ENCODE assay signal across 2 cellular contexts in genomic region chr17:44527102-44527501, GRCh38.
TF ChIP-seq lines count a peak whose summit lies in the region.

No MANE protein-coding gene starts in this region.

TF ChIP-seq in SK-N-SH treated with all-trans-retinoic acid at 6 μM for 48 hours, 23 proteins besides CTCF, POLR2A, EP300 and RAD21:
- TF ChIP-seq POU6F1 (CRISPR knock-in tag; IDR thresholded peaks at IDR 0.05; ENCODE audit: borderline replicate concordance, low read depth) (no peak), ARNTL (CRISPR knock-in tag; IDR thresholded peaks at IDR 0.05; ENCODE audit: borderline replicate concordance, low read depth) (no peak), ZNF565 (CRISPR knock-in tag; conservative IDR thresholded peaks at IDR 0.05; ENCODE audit: low read depth) (no peak), TSHZ2 (CRISPR knock-in tag; IDR thresholded peaks at IDR 0.05) (no peak), ZNF70 (CRISPR knock-in tag; IDR thresholded peaks at IDR 0.05) (no peak), TOX (CRISPR knock-in tag; IDR thresholded peaks at IDR 0.05; ENCODE audit: borderline replicate concordance) (no peak), ZNF8 (CRISPR knock-in tag; IDR thresholded peaks at IDR 0.05) (peak; percentile 99), ISL1 (CRISPR knock-in tag; IDR thresholded peaks at IDR 0.05) (no peak)

TF ChIP-seq in H1, 55 proteins besides CTCF, POLR2A, EP300 and RAD21:
- no peak for TF ChIP-seq MAX (IDR thresholded peaks at IDR 0.05)
- no peak for TF ChIP-seq SP4 (IDR thresholded peaks at IDR 0.05; ENCODE audit: low read length)
- no peak for TF ChIP-seq EZH2 (IDR thresholded peaks at IDR 0.05; ENCODE audit: low read depth, low read length, severe bottlenecking)
- no peak for TF ChIP-seq KDM5A (IDR thresholded peaks at IDR 0.05; ENCODE audit: low read length)
- no peak for TF ChIP-seq SRF (IDR thresholded peaks at IDR 0.05; ENCODE audit: low read depth, low read length)
- TF ChIP-seq ZNF274 (IDR thresholded peaks at IDR 0.05; ENCODE audit: borderline replicate concordance, extremely low read depth, low read length): no peak
- TF ChIP-seq KDM1A (IDR thresholded peaks at IDR 0.05; ENCODE audit: borderline replicate concordance, low read length): peak; percentile 77; the same call in 1 of the 2 replicates
- no peak for TF ChIP-seq RFX5 (IDR thresholded peaks at IDR 0.05; ENCODE audit: borderline replicate concordance, low read depth, low read length)
- TF ChIP-seq RXRA (IDR thresholded peaks at IDR 0.05; ENCODE audit: insufficient read depth, low read depth, low read length): no peak
- TF ChIP-seq HDAC2 (IDR thresholded peaks at IDR 0.05; ENCODE audit: borderline replicate concordance in 1 of 2, low read depth in 2 of 2, low read length in 2 of 2): peak in 1 of 2 experiments; percentile 56; a peak in 1 of 4 replicates
- no peak for TF ChIP-seq CHD1 (IDR thresholded peaks at IDR 0.05; ENCODE audit: low read depth, low read length)
- no peak for TF ChIP-seq FOSL1 (IDR thresholded peaks at IDR 0.05; ENCODE audit: insufficient read depth, low read depth, low read length)
- TF ChIP-seq KDM4A (IDR thresholded peaks at IDR 0.05; ENCODE audit: low read depth, low read length, severe bottlenecking): no peak
- TF ChIP-seq YY1 (IDR thresholded peaks at IDR 0.05; ENCODE audit: low read depth, low read length): no peak
- TF ChIP-seq USF2 (IDR thresholded peaks at IDR 0.05; ENCODE audit: low read length): no peak
- no peak for TF ChIP-seq BCL11A (IDR thresholded peaks at IDR 0.05; ENCODE audit: low read depth in 2 of 2, low read length in 2 of 2)
- no peak for TF ChIP-seq CTBP2 (IDR thresholded peaks at IDR 0.05; ENCODE audit: borderline replicate concordance, insufficient read depth, insufficient read length, low read length)
TF ChIP-seq in H1: peak in this region for 2.
